36 cellular contexts compared by ENCODE assay signal in the genomic region with DNA sequence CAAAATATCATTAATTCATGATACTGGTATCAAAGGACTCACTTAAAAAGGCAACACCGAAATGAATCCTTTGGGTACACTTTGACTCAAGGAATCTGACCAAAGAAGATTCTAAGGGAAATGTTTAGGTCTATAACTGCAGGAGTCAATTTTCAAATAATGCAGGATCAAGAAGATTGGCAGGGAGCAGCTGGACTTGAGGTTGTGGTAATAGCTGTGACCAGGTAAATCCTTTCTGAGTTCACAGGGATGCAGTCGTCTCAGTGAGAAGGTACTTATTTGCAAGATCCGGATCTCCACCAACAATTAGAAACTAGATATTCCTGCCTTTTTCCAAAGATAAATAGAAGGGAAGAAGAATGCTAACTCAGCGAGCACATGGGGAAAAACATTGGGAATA.
"Had no signal": no experiment of that assay in that cellular context is flagged by ENCODE, and none has a peak within 500 bp of the region (broad histone marks: within the 10 kb centered on the region; RNA-seq: fewer than 3 reads in every experiment).

No MANE protein-coding gene starts in this region.

- H3K4me3 ChIP-seq: MG63 had no signal

- DNase-seq: Karpas-422, Kasumi-1, MG63, MM.1S, MV-4-11, NCI-H1048, NCI-H1092, NCI-H1092 treated with DMSO at 0.1 percent for 48 hours, NCI-H1105, NCI-H1105 treated with DMSO at 0.1 percent for 48 hours, NCI-H1417, NCI-H1417 treated with DMSO at 0.1 percent for 48 hours, NCI-H1436, NCI-H1436 treated with DMSO at 0.1 percent for 48 hours, NCI-H146, NCI-H1694, NCI-H1694 treated with DMSO at 0.1 percent for 48 hours, NCI-H187, NCI-H187 treated with DMSO at 0.1 percent for 48 hours, NCI-H1930, NCI-H2029, NCI-H2029 treated with DMSO at 0.1 percent for 48 hours, NCI-H2081, NCI-H2081 treated with DMSO at 0.1 percent for 48 hours, NCI-H2107, NCI-H2171, NCI-H2171 treated with DMSO at 0.1 percent for 48 hours, NCI-H2227 treated with DMSO at 0.1 percent for 48 hours, NCI-H226, NCI-H345, NCI-H446, NCI-H446 treated with DMSO at 0.1 percent for 48 hours, NCI-H510A, NCI-H510A treated with DMSO at 0.1 percent for 48 hours, NCI-H524 had no signal

- H3K36me3 ChIP-seq: MG63 had no signal

- H3K27ac ChIP-seq: KMS-11 had no signal

- H3K27me3 ChIP-seq: MG63 had no signal

- H3K9me3 ChIP-seq: MG63 had no signal
